In genomic region chr19:53192771-53193533, GRCh38 we compare ENCODE assay signal across 8 cellular contexts. TPM values are rescaled to one million over a fixed set of nuclear protein-coding genes. Genes with fewer than 3 reads are reported as not detected.
DNase-seq lines count a peak whose midpoint lies in the region; ATAC-seq lines count a peak whose summit lies in the region.

TSS of gene ZNF665 (minus strand) at chr19:53193358. CDS start at chr19:53182898, 10,460 bp downstream.

- peak; percentile 6 to 13 for DNase-seq in NCI-H2081 (lab: John Stamatoyannopoulos, UW)
- DNase-seq in NCI-H2081 treated with DMSO at 0.1 percent for 48 hours (lab: John Stamatoyannopoulos, UW): no peak
- DNase-seq in NCI-H345 (lab: John Stamatoyannopoulos, UW): peak; percentile 86
- DNase-seq in activated CD8-positive, alpha-beta memory T cell treated with anti-CD3 and anti-CD28 coated beads for 4 hours (ENCODE audit: low read depth in 2 of 2): peak; percentile 54 to 73
- peak; percentile 67 to 77 (median 72) for DNase-seq in effector memory CD8-positive, alpha-beta T cell
- DNase-seq in lung microvascular endothelial cell (ENCODE audit: low read depth in 2 of 2): peak; percentile 81 to 90
- DNase-seq in stimulated activated CD4-positive, alpha-beta T cell treated with anti-CD3 and anti-CD28 coated beads, Interleukin-4, amount 100 ng/mL, for 4 hours: peak; percentile 66 to 83

- H3K27ac Mint-ChIP-seq in effector memory CD8-positive, alpha-beta T cell: peak within 1 kb of the TSS; percentile 87 to 94

- peaks cover 18% of the 10 kb centered on the region for H3K36me3 Mint-ChIP-seq in effector memory CD8-positive, alpha-beta T cell (ENCODE audit: insufficient read depth)

- peak within 1 kb of the TSS; percentile 88 to 95 for H3K4me3 Mint-ChIP-seq in effector memory CD8-positive, alpha-beta T cell

- H3K9me3 Mint-ChIP-seq in effector memory CD8-positive, alpha-beta T cell: peaks cover 0 to 7% of the 10 kb centered on the region in 2 donors

- H3K4me1 Mint-ChIP-seq in effector memory CD8-positive, alpha-beta T cell (ENCODE audit: low read depth in 2 of 2): peaks cover 24 to 26% of the 10 kb centered on the region in 2 donors

- H3K27me3 Mint-ChIP-seq in effector memory CD8-positive, alpha-beta T cell: no peaks in the 10 kb centered on the region

- ATAC-seq in effector memory CD8-positive, alpha-beta T cell (replicated peaks): peak; percentile 67
- ATAC-seq in HG03565 (IDR thresholded peaks at IDR 0.05; ENCODE audit: unreplicated experiment): no peak

RNA-seq across cellular contexts. Expression of gene ZNF665, which starts in this region (rescaled TPM):
- total RNA-seq in lung microvascular endothelial cell: 1.3 and 1.8 TPM in 2 replicates
